In genomic region chr18:13548944-13549878, GRCh38 we compare ENCODE assay signal across 9 cellular contexts.
DNase-seq lines count a peak whose midpoint lies in the region; ATAC-seq and TF ChIP-seq lines count a peak whose summit lies in the region.
"Had no signal": no experiment of that assay in that cellular context is flagged by ENCODE, and none has a peak within 500 bp of the region (broad histone marks: within the 10 kb centered on the region; RNA-seq: fewer than 3 reads in every experiment).

No MANE protein-coding gene starts in this region.

- intact Hi-C loops in heart right ventricle (cut with DNase I), result no loop called here

- DNase-seq in heart right ventricle (no peak), AG08396 (ENCODE audit: low spot score) (no peak), NCI-H1694 (lab: John Stamatoyannopoulos, UW) (no peak), cortex of kidney (lab: John Stamatoyannopoulos, UW) (no peak)
- DNase-seq in stimulated activated effector memory CD8-positive, alpha-beta T cell treated with anti-CD3 and anti-CD28 coated beads, Interleukin-12 subunit alpha, Interleukin-12 subunit beta, amount 100 ng/mL, for 72 hours (ENCODE audit: low spot score in 2 of 2), result no peak

- no peaks in the 10 kb centered on the region for H3K27me3 ChIP-seq in BLaER1 treated with 17β-estradiol and CSF1 and Interleukin-3, amounts not matched to agents 10 nM and 100 nM
- no peaks in the 10 kb centered on the region for H3K27me3 ChIP-seq in heart right ventricle

- peak overlapping the region; percentile 46 to 72 (median 63); a peak in 20 of 22 replicates for H3K9ac ChIP-seq in BLaER1 treated with 17β-estradiol and CSF1 and Interleukin-3, amounts not matched to agents 10 nM and 100 nM

- peak overlapping the region; percentile 61 to 88 (median 74) for H3K4me2 ChIP-seq in BLaER1 treated with 17β-estradiol and CSF1 and Interleukin-3, amounts not matched to agents 10 nM and 100 nM

- no peaks in the 10 kb centered on the region for H3K36me3 Mint-ChIP-seq in stimulated activated effector memory CD8-positive, alpha-beta T cell treated with anti-CD3 and anti-CD28 coated beads, Interleukin-12 subunit alpha, Interleukin-12 subunit beta, amount 100 ng/mL, for 72 hours

- H4K20me1 ChIP-seq in BLaER1 treated with 17β-estradiol and CSF1 and Interleukin-3, amounts not matched to agents 10 nM and 100 nM, result peaks cover 0 to 4% (median 0%) of the 10 kb centered on the region in 11 experiments; a peak in 1 of 22 replicates

- peaks cover 4 to 58% (median 40%) of the 10 kb centered on the region in 11 experiments; a peak in 19 of 22 replicates for H3K36me3 ChIP-seq in BLaER1 treated with 17β-estradiol and CSF1 and Interleukin-3, amounts not matched to agents 10 nM and 100 nM
- H3K36me3 ChIP-seq in heart right ventricle, result no peaks in the 10 kb centered on the region

- H3K9me3 Mint-ChIP-seq in stimulated activated effector memory CD8-positive, alpha-beta T cell treated with anti-CD3 and anti-CD28 coated beads, Interleukin-12 subunit alpha, Interleukin-12 subunit beta, amount 100 ng/mL, for 72 hours, result no peaks in the 10 kb centered on the region

- H3K4me1 ChIP-seq in BLaER1 treated with 17β-estradiol and CSF1 and Interleukin-3, amounts not matched to agents 10 nM and 100 nM, result peaks cover 28 to 51% (median 46%) of the 10 kb centered on the region in 10 experiments
- H3K4me1 ChIP-seq in heart right ventricle, result peaks cover 0 to 53% (median 29%) of the 10 kb centered on the region in 9 donors

- peaks cover 24% of the 10 kb centered on the region for H3K4me1 Mint-ChIP-seq in stimulated activated effector memory CD8-positive, alpha-beta T cell treated with anti-CD3 and anti-CD28 coated beads, Interleukin-12 subunit alpha, Interleukin-12 subunit beta, amount 100 ng/mL, for 72 hours

- peaks cover 11 to 43% (median 40%) of the 10 kb centered on the region in 11 experiments; a peak in 21 of 22 replicates for H3K9me3 ChIP-seq in BLaER1 treated with 17β-estradiol and CSF1 and Interleukin-3, amounts not matched to agents 10 nM and 100 nM (replicated peaks in 1 of 11)
- H3K9me3 ChIP-seq in heart right ventricle, result no peaks in the 10 kb centered on the region

- no peak for TF ChIP-seq CTCF in heart right ventricle (IDR thresholded peaks at IDR 0.05)

- WGBS in heart right ventricle, 2 donors, result 51 to 58% methylated on average over 7 of the region's 7 CpGs

- H3K27ac Mint-ChIP-seq in stimulated activated effector memory CD8-positive, alpha-beta T cell treated with anti-CD3 and anti-CD28 coated beads, Interleukin-12 subunit alpha, Interleukin-12 subunit beta, amount 100 ng/mL, for 72 hours, result no peak overlapping the region

- H3K4me3 ChIP-seq in BLaER1 treated with 17β-estradiol and CSF1 and Interleukin-3, amounts not matched to agents 10 nM and 100 nM, result peak overlapping the region in 4 of 10 experiments; percentile 1 to 37 (median 12); a peak in 5 of 20 replicates
- no peak overlapping the region for H3K4me3 ChIP-seq in heart right ventricle

- peak overlapping the region; percentile 0 to 82 (median 70); a peak in 21 of 22 replicates for H3K27ac ChIP-seq in BLaER1 treated with 17β-estradiol and CSF1 and Interleukin-3, amounts not matched to agents 10 nM and 100 nM
- H3K27ac ChIP-seq in heart right ventricle, result peak overlapping the region in 9 of 10 donors; percentile 0 to 57 (median 50)
- H3K27ac ChIP-seq: C4-2B had no signal

- H3K4me3 Mint-ChIP-seq in stimulated activated effector memory CD8-positive, alpha-beta T cell treated with anti-CD3 and anti-CD28 coated beads, Interleukin-12 subunit alpha, Interleukin-12 subunit beta, amount 100 ng/mL, for 72 hours, result no peak overlapping the region

- ATAC-seq in GM21367 (IDR thresholded peaks at IDR 0.05; ENCODE audit: unreplicated experiment), result peak; percentile 67
- peak; percentile 80 for ATAC-seq in HG03575 (IDR thresholded peaks at IDR 0.05; ENCODE audit: extremely low read depth, insufficient number of reproducible peaks, low FRiP score, unreplicated experiment)
- ATAC-seq in heart right ventricle, result peak in 7 of 8 donors; percentile 26 to 72 (median 49)
- ATAC-seq in stimulated activated effector memory CD8-positive, alpha-beta T cell treated with anti-CD3 and anti-CD28 coated beads, Interleukin-12 subunit alpha, Interleukin-12 subunit beta, amount 100 ng/mL, for 72 hours, result no peak
